25 cellular contexts compared by ENCODE assay signal in genomic region chr6:21555197-21555596, GRCh38.
"Had no signal": no experiment of that assay in that cellular context is flagged by ENCODE, and none has a peak within 500 bp of the region (broad histone marks: within the 10 kb centered on the region; RNA-seq: fewer than 3 reads in every experiment).

No MANE protein-coding gene starts in this region.

- H3K9me3 Mint-ChIP-seq: effector memory CD8-positive, alpha-beta T cell had no signal

- FAIRE-seq: endometrium, islet of Langerhans, keratinocyte had no signal

- H3K4me3 Mint-ChIP-seq: dendritic cell treated with granulocyte-macrophage colony-stimulating factor and Interleukin-4, amounts not matched to agents 40 ng/mL and 50 ng/mL, for 4 days; effector memory CD8-positive, alpha-beta T cell; endodermal cell had no signal

- H3K4me1 Mint-ChIP-seq: endodermal cell had no signal

- DNase-seq: colonic mucosa; cortex of kidney; effector CD8-positive, alpha-beta T cell; effector memory CD8-positive, alpha-beta T cell; endodermal cell; erythroblast; esophagus squamous epithelium; foreskin fibroblast; foreskin melanocyte; gastrocnemius medialis; glutamatergic neuron; head of caudate nucleus; heart right ventricle; hippocampal formation; left cardiac atrium; left lung; left ventricle myocardium superior; lower lobe of right lung; mesenchymal stem cell; midbrain had no signal

- H3K36me3 ChIP-seq: colonic mucosa, esophagus squamous epithelium, gastrocnemius medialis, heart right ventricle, left lung, lower lobe of right lung had no signal

- H3K27me3 Mint-ChIP-seq: dendritic cell treated with granulocyte-macrophage colony-stimulating factor and Interleukin-4, amounts not matched to agents 40 ng/mL and 50 ng/mL, for 4 days had no signal

- H3K9me3 ChIP-seq: colonic mucosa, esophagus squamous epithelium, gastrocnemius medialis, lower lobe of right lung had no signal

- H3K4me1 ChIP-seq: colonic mucosa, esophagus squamous epithelium, heart right ventricle, left lung, lower lobe of right lung had no signal

- H3K4me3 ChIP-seq: colonic mucosa, esophagus squamous epithelium, gastrocnemius medialis, heart right ventricle, left lung, lower lobe of right lung had no signal

- H3K27ac Mint-ChIP-seq: dendritic cell treated with granulocyte-macrophage colony-stimulating factor and Interleukin-4, amounts not matched to agents 40 ng/mL and 50 ng/mL, for 4 days; effector memory CD8-positive, alpha-beta T cell; endodermal cell had no signal

- H3K27ac ChIP-seq: colonic mucosa, epithelial cell of prostate, esophagus squamous epithelium, gastrocnemius medialis, heart right ventricle, left lung, lower lobe of right lung had no signal

- H3K27me3 ChIP-seq: colonic mucosa, esophagus squamous epithelium, gastrocnemius medialis, heart right ventricle, left lung had no signal
